8 cellular contexts compared by ENCODE assay signal in genomic region chr7:21426958-21427860, GRCh38. TPM values are rescaled to one million over a fixed set of nuclear protein-coding genes. Genes with fewer than 3 reads are reported as not detected.
A peak's percentile ranks its signal among the peaks of the same experiment; 100 is the strongest.
DNase-seq lines count a peak whose midpoint lies in the region; ATAC-seq, FAIRE-seq and TF ChIP-seq lines count a peak whose summit lies in the region.

No MANE protein-coding gene starts in this region.

- no peaks in the 10 kb centered on the region for H3K36me3 ChIP-seq in keratinocyte (ENCODE audit: control insufficient read depth in 2 of 2, extremely low read depth in 1 of 2, insufficient read depth in 2 of 2, low read length in 2 of 2)

- H3K27ac ChIP-seq in keratinocyte (ENCODE audit: control insufficient read depth, insufficient read depth, low read length): peak overlapping the region; percentile 91

- H3K4me1 ChIP-seq in keratinocyte (ENCODE audit: control insufficient read depth, extremely low read depth, insufficient read depth, low read length): peaks cover 8% of the 10 kb centered on the region

- FAIRE-seq in keratinocyte (lab: Jason Lieb, UNC): no peak

- dilution Hi-C loops in keratinocyte (cut with MboI; ENCODE audit: extremely low pct_ligation_motif_present, low sequenced_read_pairs): no loop called here

- peak overlapping the region; percentile 87 for H3K4me2 ChIP-seq in keratinocyte (ENCODE audit: control insufficient read depth, extremely low read depth, insufficient read depth, low read depth, low read length)

- H3K9me3 ChIP-seq in keratinocyte (ENCODE audit: control insufficient read depth, low read depth, low read length): no peaks in the 10 kb centered on the region

- peak overlapping the region; percentile 92 for H3K9ac ChIP-seq in keratinocyte (ENCODE audit: control insufficient read depth, extremely low read depth, insufficient read depth, low read length)

- H3K79me2 ChIP-seq in keratinocyte (ENCODE audit: control insufficient read depth, insufficient read depth, low read length): no peaks in the 10 kb centered on the region

- peak in 1 of 3 experiments; percentile 19 for TF ChIP-seq CTCF in keratinocyte (optimal IDR thresholded peaks at IDR 0.05 in 1 of 3, IDR thresholded peaks at IDR 0.05 in 1 of 3, conservative IDR thresholded peaks at IDR 0.05 in 1 of 3; ENCODE audit: extremely low read depth in 1 of 3, insufficient read depth in 2 of 3, low read length in 3 of 3)

- no peaks in the 10 kb centered on the region for H3K9me1 ChIP-seq in keratinocyte (ENCODE audit: control insufficient read depth, extremely low read depth, insufficient read depth, low read length)

- H3K4me3 ChIP-seq in keratinocyte (ENCODE audit: control insufficient read depth in 2 of 3, extremely low read depth in 1 of 3, insufficient read depth in 2 of 3, low read depth in 1 of 3, low read length in 3 of 3): peak overlapping the region; percentile 75 to 98 (median 85)

- ATAC-seq in GM19043 (IDR thresholded peaks at IDR 0.05; ENCODE audit: low read depth, unreplicated experiment) (peak; percentile 73), HG03354 (IDR thresholded peaks at IDR 0.05; ENCODE audit: poor library complexity, severe bottlenecking, unreplicated experiment) (peak; percentile 80)
- ATAC-seq in activated CD4-positive, CD25-positive, alpha-beta regulatory T cell treated with anti-CD3 and anti-CD28 coated beads, Interleukin-2, amount 50 U/mL, for 24 hours: peak; percentile 75 to 82

- H4K20me1 ChIP-seq in keratinocyte (ENCODE audit: control insufficient read depth, extremely low read depth, insufficient read depth, low read length): no peaks in the 10 kb centered on the region

- H3K27me3 ChIP-seq in keratinocyte (ENCODE audit: control insufficient read depth, extremely low read depth, insufficient read depth, low read length): no peaks in the 10 kb centered on the region

- H2AFZ ChIP-seq in keratinocyte (ENCODE audit: control insufficient read depth, low read length): peak overlapping the region; percentile 89

- DNase-seq in AG20443 (ENCODE audit: low spot score): peak; percentile 98
- peak; percentile 94 to 99 for DNase-seq in NCI-H446 (lab: John Stamatoyannopoulos, UW)
- DNase-seq in cerebellar nuclear complex (lab: John Stamatoyannopoulos, UW): peak; percentile 71 to 91
- DNase-seq in keratinocyte (ENCODE audit: low read depth, low spot score): peak; percentile 71
- peak; percentile 97 to 99 (median 97) for DNase-seq in stimulated activated CD4-positive, alpha-beta T cell treated with anti-CD3 and anti-CD28 coated beads, Interleukin-12 subunit alpha, Interleukin-12 subunit beta, amount 100 ng/mL, for 48 hours (ENCODE audit: low read depth in 2 of 3, low spot score in 1 of 3)

RNA-seq across cellular contexts. Expression of gene SP4, which starts 0.7 kb away (rescaled TPM):
- 1.0 to 1.5 TPM (median 1.3 TPM) in 3 replicates for polyA plus RNA-seq in keratinocyte
- polyA plus RNA-seq in keratinocyte (2011; ENCODE audit: low read depth): 0.50 TPM
- 0.61 and 1.2 TPM in 2 replicates for polyA plus RNA-seq in keratinocyte (2011; cell fraction: cytosol; rRNA removed)
- 1.1 and 1.3 TPM in 2 replicates for polyA plus RNA-seq in keratinocyte (2011; cell fraction: nucleus; rRNA removed)
- polyA plus RNA-seq in keratinocyte (2012; ENCODE audit: low replicate concordance): 0.90 and 0.93 TPM in 2 replicates
- polyA minus RNA-seq in keratinocyte: 1.3 to 3.8 TPM (median 3.0 TPM) in 3 replicates
- polyA minus RNA-seq in keratinocyte (2011; cell fraction: cytosol; rRNA and poly(A)+ RNA removed): 0.96 TPM
- 2.0 and 4.3 TPM in 2 replicates for polyA minus RNA-seq in keratinocyte (2011; cell fraction: nucleus; rRNA and poly(A)+ RNA removed)

Comparison
In these comparisons a context has a peak if more than half of its experiments do, and no peak if none do; other contexts are left out.
1. Peak in every context shown above with its lines: DNase-seq, ATAC-seq, H3K4me3 ChIP-seq and H3K27ac ChIP-seq.